ENCODE assay signal across 8 cellular contexts in the genomic region with DNA sequence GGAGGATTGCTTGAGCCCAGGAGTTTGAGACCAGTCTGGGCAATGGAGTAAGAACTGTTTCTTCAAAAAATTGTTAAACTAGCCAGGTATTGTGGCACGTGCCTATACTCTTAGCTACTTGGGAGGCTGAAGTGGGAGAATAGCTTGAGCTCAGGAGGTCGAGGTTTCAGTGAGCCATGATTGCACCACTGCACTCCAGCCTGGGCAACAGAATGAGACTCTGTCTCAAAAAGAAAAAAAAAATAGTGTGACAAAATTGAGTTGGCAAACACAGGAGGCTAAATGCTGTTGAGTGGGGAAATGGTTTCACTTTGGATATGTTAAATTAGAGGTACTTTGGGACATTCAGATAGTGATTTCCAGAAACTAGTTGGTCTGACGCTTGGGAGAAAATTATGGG.
DNase-seq lines count a peak whose midpoint lies in the region; ATAC-seq, FAIRE-seq and TF ChIP-seq lines count a peak whose summit lies in the region.
"Not testable (repeated sequence)": the region's sequence is repeated elsewhere in the genome, so short reads cannot be mapped to it uniquely, and the experiment has no call there.

No MANE protein-coding gene starts in this region.

- not testable (repeated sequence) for H3K4me1 ChIP-seq in GM12878 (ENCODE audit: control insufficient read depth, insufficient read depth, low read length); upper lobe of right lung
- peaks cover 0 to 69% of the 10 kb centered on the region in 2 donors for H3K4me1 ChIP-seq in right atrium auricular region

- not testable (repeated sequence) for TF ChIP-seq RAD21 in GM12878 (IDR thresholded peaks at IDR 0.05; ENCODE audit: insufficient read depth, low read depth, low read length)

- H3K79me2 ChIP-seq in GM12878 (ENCODE audit: control insufficient read depth, insufficient read depth, low read length): not testable (repeated sequence)

- H3K4me2 ChIP-seq in GM12878 (ENCODE audit: control insufficient read depth, insufficient read depth): peak overlapping the region; percentile 1

- WGBS in GM12878 (ENCODE audit: insufficient coverage, insufficient replicate concordance, low lambda C conversion rate, missing lambda C conversion rate): 14% methylated on average over 3 of the region's 3 CpGs

- FAIRE-seq in GM12878 (lab: Jason Lieb, UNC): peak; percentile 13

- CTCF ChIA-PET in GM12878 (lab: Yijun Ruan, JAX): interaction anchor here (1.4 to 1.9 kb wide), 2 partner anchors 25 to 40 kb away, joined by 5 to 14 read pairs; no protein-coding TSS in a partner anchor

- SMC1A ChIA-PET in GM12878 (lab: Charles Lee; ENCODE audit: uncharacterized antibody, unreplicated experiment): interaction anchor here (0.7 to 1.6 kb wide), 8 partner anchors 8 to 174 kb away, joined by 3 to 7 read pairs (median 4); no protein-coding TSS in a partner anchor

- H2AFZ ChIP-seq in GM12878 (ENCODE audit: control insufficient read depth, low read depth, low read length): not testable (repeated sequence)

- not testable (repeated sequence) for H3K9me3 ChIP-seq in GM12878 (replicated peaks; ENCODE audit: control insufficient read depth, insufficient read depth, low read length); right atrium auricular region; upper lobe of right lung

- not testable (repeated sequence) for TF ChIP-seq EP300 in GM12878 (IDR thresholded peaks at IDR 0.05; ENCODE audit: borderline replicate concordance in 1 of 2, control insufficient read depth in 1 of 2, low read depth in 2 of 2, low read length in 2 of 2)

- not testable (repeated sequence) for H3K9ac ChIP-seq in GM12878 (ENCODE audit: control insufficient read depth, insufficient read depth, low read length)

- not testable (repeated sequence) for H4K20me1 ChIP-seq in GM12878 (ENCODE audit: control insufficient read depth, insufficient read depth)

- ATAC-seq in GM18511 (IDR thresholded peaks at IDR 0.05; ENCODE audit: unreplicated experiment) (peak; percentile 38), GM21528 (IDR thresholded peaks at IDR 0.05; ENCODE audit: low FRiP score, unreplicated experiment) (peak; percentile 20), HG02870 (IDR thresholded peaks at IDR 0.05; ENCODE audit: unreplicated experiment) (peak; percentile 23), HG03442 (IDR thresholded peaks at IDR 0.05; ENCODE audit: unreplicated experiment) (peak; percentile 15), GM12878 (peak; percentile 67), sciatic nerve (peak; percentile 50), upper lobe of right lung (peak; percentile 42)

- H3K4me3 ChIP-seq in GM12878, right atrium auricular region, upper lobe of right lung: not testable (repeated sequence)

- not testable (repeated sequence) for H3K36me3 ChIP-seq in GM12878 (ENCODE audit: control insufficient read depth in 2 of 2, insufficient read depth in 2 of 2, low read length in 1 of 2); right atrium auricular region; upper lobe of right lung

- H3K27me3 ChIP-seq in GM12878 (replicated peaks in 1 of 2; ENCODE audit: control insufficient read depth in 2 of 2, insufficient read depth in 2 of 2, low read length in 1 of 2); right atrium auricular region; upper lobe of right lung: not testable (repeated sequence)

- RAD21 ChIA-PET in GM12878 (lab: Charles Lee; ENCODE audit: unreplicated experiment): interaction anchor here (1.9 to 2.4 kb wide), 2 partner anchors 16 to 20 kb away, joined by 5 to 8 read pairs; no protein-coding TSS in a partner anchor

- TF ChIP-seq POLR2A in GM12878 (IDR thresholded peaks at IDR 0.05; ENCODE audit: low read depth, low read length): not testable (repeated sequence)

- not testable (repeated sequence) for TF ChIP-seq CTCF in GM12878 (IDR thresholded peaks at IDR 0.05 in 2 of 3, conservative IDR thresholded peaks at IDR 0.05 in 1 of 3; ENCODE audit: control insufficient read depth in 2 of 3, extremely low read depth in 1 of 3, insufficient read depth in 1 of 3, low read depth in 3 of 3, low read length in 3 of 3); right atrium auricular region (IDR thresholded peaks at IDR 0.05); upper lobe of right lung (IDR thresholded peaks at IDR 0.05)

- not testable (repeated sequence) for H3K27ac ChIP-seq in GM12878 (ENCODE audit: control insufficient read depth, insufficient read depth)
- peak overlapping the region; percentile 56 to 83 for H3K27ac ChIP-seq in right atrium auricular region
- peak overlapping the region; percentile 13 for H3K27ac ChIP-seq in upper lobe of right lung

- in situ Hi-C loops in GM12878 (cut with MboI): not testable (repeated sequence)

- not testable (repeated sequence) for DNase-seq in GM12878 (ENCODE audit: low read depth, low spot score); right atrium auricular region (ENCODE audit: low spot score); sciatic nerve (ENCODE audit: low spot score)
- DNase-seq in upper lobe of right lung: peak; percentile 63

- intact Hi-C loops in GM12878 (cut with micrococcal nuclease; ENCODE audit: unreplicated experiment): loop anchor here (2.0 kb wide), 1 partner anchor 18 kb away; no protein-coding TSS in a partner anchor
- intact Hi-C loops in sciatic nerve (cut with DNase I); upper lobe of right lung (cut with DNase I): not testable (repeated sequence)

- POLR2A ChIA-PET in GM12878 (lab: Charles Lee): interaction anchor here (1.0 to 1.3 kb wide), 2 partner anchors 15 to 19 kb away, joined by 3 to 6 read pairs; no protein-coding TSS in a partner anchor

- not testable (repeated sequence) for BruUV-seq in GM12878 (replicated peaks; lab: Mats Ljungman, UMichigan)

TF ChIP-seq in GM12878, 131 proteins besides CTCF, POLR2A, EP300 and RAD21:
- peak in 1 of 2 experiments; percentile 55; a peak in 2 of 4 replicates for TF ChIP-seq BHLHE40 (IDR thresholded peaks at IDR 0.05; ENCODE audit: borderline replicate concordance in 1 of 2, low read depth in 2 of 2, low read length in 1 of 2)
TF ChIP-seq in GM12878: peak in this region for 1; not testable (repeated sequence) for 130.

Comparison
In these comparisons a context has a peak if more than half of its experiments do, and no peak if none do; other contexts are left out.
1. ATAC-seq: peak in every context shown above with its lines; median percentile 67 in GM12878; 50 in sciatic nerve; 42 in upper lobe of right lung; 38 in GM18511; 23 in HG02870; 20 in GM21528; 15 in HG03442.